In genomic region chr7:23529262-23529859, GRCh38 we compare ENCODE assay signal across 9 cellular contexts. TPM values are rescaled to one million over a fixed set of nuclear protein-coding genes. Genes with fewer than 3 reads are reported as not detected.
DNase-seq lines count a peak whose midpoint lies in the region; ATAC-seq and TF ChIP-seq lines count a peak whose summit lies in the region.
"Had no signal": no experiment of that assay in that cellular context is flagged by ENCODE, and none has a peak within 500 bp of the region (broad histone marks: within the 10 kb centered on the region; RNA-seq: fewer than 3 reads in every experiment).

No MANE protein-coding gene starts in this region.

- H3K4me1 ChIP-seq in H9 (ENCODE audit: insufficient read depth, low read length): peaks cover 2% of the 10 kb centered on the region; the same call in 1 of the 2 replicates
- H3K4me1 ChIP-seq in ascending aorta: peaks cover 3 to 40% of the 10 kb centered on the region in 2 donors
- H3K4me1 ChIP-seq in lower lobe of right lung: peaks cover 68% of the 10 kb centered on the region

- WGBS in H9 (ENCODE audit: extremely low coverage, insufficient read length, low lambda C conversion rate): 100% methylated on average over 1 of the region's 18 CpGs

- H2BK12ac ChIP-seq in H9 (ENCODE audit: insufficient read length, low read depth, low read length): no peak overlapping the region

- no peak for DNase-seq in AG04449 (ENCODE audit: low read depth, low spot score)
- DNase-seq in H9: no peak
- DNase-seq in ascending aorta (ENCODE audit: low spot score in 2 of 2): no peak
- DNase-seq in lower lobe of right lung: no peak
- DNase-seq in ureter (ENCODE audit: low spot score): no peak
- no peak for DNase-seq in stimulated activated CD4-positive, alpha-beta T cell treated with anti-CD3 and anti-CD28 coated beads, Interleukin-2, amount 100 ng/mL, for 48 hours
- no peak for DNase-seq in NCI-H510A (lab: John Stamatoyannopoulos, UW)
- no peak for DNase-seq in mucosa of gallbladder (ENCODE audit: low spot score)
- DNase-seq: SHP77 had no signal

- no peak overlapping the region for H2BK15ac ChIP-seq in H9 (ENCODE audit: low read depth, low read length)

- no peaks in the 10 kb centered on the region for H3K79me1 ChIP-seq in H9 (ENCODE audit: insufficient read depth, low read depth, low read length, poor library complexity, severe bottlenecking)

- H2BK20ac ChIP-seq in H9 (ENCODE audit: low read depth, low read length, poor library complexity, severe bottlenecking): no peak overlapping the region

- H3K27me3 ChIP-seq in H9 (ENCODE audit: insufficient read depth, low read length) (no peaks in the 10 kb centered on the region), ascending aorta (no peaks in the 10 kb centered on the region), lower lobe of right lung (ENCODE audit: low read depth) (no peaks in the 10 kb centered on the region)

- H3K27me3 Mint-ChIP-seq in H9 (ENCODE audit: low read depth): peaks cover 2% of the 10 kb centered on the region

- no peak overlapping the region for H3K14ac ChIP-seq in H9 (ENCODE audit: insufficient read depth, low read length)

- H3K79me2 ChIP-seq in H9 (ENCODE audit: insufficient read depth, low read length): peaks cover 64% of the 10 kb centered on the region

- no peak overlapping the region for H2BK120ac ChIP-seq in H9 (ENCODE audit: low read depth, low read length, poor library complexity, severe bottlenecking)

- H3K4me2 ChIP-seq in H9 (ENCODE audit: insufficient read depth, insufficient read length, low read length): peak overlapping the region; percentile 63

- H3K36me3 ChIP-seq in ascending aorta (no peaks in the 10 kb centered on the region), lower lobe of right lung (no peaks in the 10 kb centered on the region)

- ATAC-seq in lower lobe of right lung: no peak

- no peak overlapping the region for H4K8ac ChIP-seq in H9 (replicated peaks; ENCODE audit: insufficient read length, low read depth, low read length)

- POLR2A ChIA-PET in AG04449 (lab: Yijun Ruan, JAX): interaction anchor here (0.5 kb wide), 1 partner anchor 1405 kb away, joined by 3 read pairs; no protein-coding TSS in a partner anchor

- H3K23ac ChIP-seq in H9 (ENCODE audit: insufficient read length, low read depth, low read length): no peak overlapping the region

- H3K9me3 Mint-ChIP-seq in H9: peaks cover 0 to 3% of the 10 kb centered on the region in 2 experiments; a peak in 2 of 5 replicates

- no peaks in the 10 kb centered on the region for H4K20me1 ChIP-seq in H9 (ENCODE audit: control insufficient read depth, insufficient read depth, insufficient read length)

- peaks cover 45 to 60% of the 10 kb centered on the region in 2 experiments for H3K4me1 Mint-ChIP-seq in H9

- TF ChIP-seq CTCF in AG04449 (IDR thresholded peaks at IDR 0.05; ENCODE audit: insufficient read depth, low read length, missing control alignments) (no peak), H9 (conservative IDR thresholded peaks at IDR 0.05) (no peak), ascending aorta (IDR thresholded peaks at IDR 0.05) (no peak), lower lobe of right lung (IDR thresholded peaks at IDR 0.05) (no peak)

- peaks cover 11 to 39% (median 38%) of the 10 kb centered on the region in 3 experiments for H3K36me3 Mint-ChIP-seq in H9 (ENCODE audit: insufficient read depth in 1 of 3, low read depth in 3 of 3)

- H4K91ac ChIP-seq in H9 (ENCODE audit: insufficient read length, low read depth, low read length): no peak overlapping the region

- peak overlapping the region in 2 of 3 experiments; percentile 63 to 72; a peak in 3 of 7 replicates for H3K27ac Mint-ChIP-seq in H9

- CTCF ChIA-PET in AG04449 (lab: Yijun Ruan, JAX): interaction anchor here (1.0 to 1.8 kb wide), 7 partner anchors 12 to 267 kb away, joined by 3 to 9 read pairs (median 5); no protein-coding TSS in a partner anchor

- no peak overlapping the region for H3K4ac ChIP-seq in H9 (ENCODE audit: low read depth, low read length)

- H3T11ph ChIP-seq in H9 (ENCODE audit: low read length): no peak overlapping the region

- peak overlapping the region; percentile 89 to 99 for H3K4me3 Mint-ChIP-seq in H9

- no peak overlapping the region for H3K27ac ChIP-seq in H9 (ENCODE audit: insufficient read length, low read depth, low read length)
- H3K27ac ChIP-seq in ascending aorta: no peak overlapping the region
- no peak overlapping the region for H3K27ac ChIP-seq in lower lobe of right lung

- intact Hi-C loops in ascending aorta (cut with DNase I): no loop called here
- intact Hi-C loops in lower lobe of right lung (cut with DNase I): no loop called here

- no peak overlapping the region for H2AFZ ChIP-seq in H9 (ENCODE audit: low read length)

- H3K4me3 ChIP-seq in AG04449 (ENCODE audit: low read depth, low read length) (peak overlapping the region; percentile 23), ascending aorta (peak overlapping the region; percentile 24 to 90), lower lobe of right lung (peak overlapping the region; percentile 90)

- H3K9ac ChIP-seq in H9 (ENCODE audit: extremely low read depth, insufficient read length, low read length): no peak overlapping the region

- H3K56ac ChIP-seq in H9 (ENCODE audit: insufficient read length, low read depth, low read length): no peak overlapping the region

- no peak overlapping the region for H4K5ac ChIP-seq in H9 (ENCODE audit: insufficient read length, low read depth, low read length)

- no peaks in the 10 kb centered on the region for H3K9me3 ChIP-seq in H9 (ENCODE audit: control insufficient read depth, low read depth, low read length)
- no peaks in the 10 kb centered on the region for H3K9me3 ChIP-seq in ascending aorta
- no peaks in the 10 kb centered on the region for H3K9me3 ChIP-seq in lower lobe of right lung

- no peak overlapping the region for H2BK5ac ChIP-seq in H9 (ENCODE audit: insufficient read length, low read length)

- no peaks in the 10 kb centered on the region for H3K23me2 ChIP-seq in H9 (ENCODE audit: insufficient read length, low read depth, low read length, poor library complexity, severe bottlenecking)

- H3K18ac ChIP-seq in H9 (ENCODE audit: insufficient read length, low read depth, low read length): no peak overlapping the region

- no peak overlapping the region for H2AK5ac ChIP-seq in H9 (ENCODE audit: insufficient read length, low read length)

RNA-seq across cellular contexts. Expression of gene TRA2A, which starts 2.4 kb away (rescaled TPM):
- total RNA-seq in H9 (2021) (164 and 169 TPM in 2 replicates), ascending aorta (14.4 TPM), lower lobe of right lung (84.1 TPM), ureter (147 TPM), mucosa of gallbladder (57.1 TPM)

RNA-seq across cellular contexts. Expression of gene IGF2BP3, which starts 59.1 kb away (rescaled TPM):
- total RNA-seq in H9 (2021): 180 and 197 TPM in 2 replicates
- not detected for total RNA-seq in ascending aorta
- 2.0 TPM for total RNA-seq in lower lobe of right lung
- 0.78 TPM for total RNA-seq in ureter
- 0.66 TPM for total RNA-seq in mucosa of gallbladder

Comparison
In these comparisons a context has a peak if more than half of its experiments do, and no peak if none do; other contexts are left out.
1. H3K4me3 ChIP-seq: peak in every context shown above with its lines; median percentile 90 in lower lobe of right lung; 57 in ascending aorta; 23 in AG04449.
2. RNA of gene IGF2BP3, which starts 59.1 kb away (total RNA-seq): 180 to 197 TPM in H9; 2.0 TPM in lower lobe of right lung (single experiment), 0.78 TPM in ureter (single experiment), 0.66 TPM in mucosa of gallbladder (single experiment) and not detected in ascending aorta (single experiment); every median in the first group is over 10 times any median in the second.